In the genomic region with DNA sequence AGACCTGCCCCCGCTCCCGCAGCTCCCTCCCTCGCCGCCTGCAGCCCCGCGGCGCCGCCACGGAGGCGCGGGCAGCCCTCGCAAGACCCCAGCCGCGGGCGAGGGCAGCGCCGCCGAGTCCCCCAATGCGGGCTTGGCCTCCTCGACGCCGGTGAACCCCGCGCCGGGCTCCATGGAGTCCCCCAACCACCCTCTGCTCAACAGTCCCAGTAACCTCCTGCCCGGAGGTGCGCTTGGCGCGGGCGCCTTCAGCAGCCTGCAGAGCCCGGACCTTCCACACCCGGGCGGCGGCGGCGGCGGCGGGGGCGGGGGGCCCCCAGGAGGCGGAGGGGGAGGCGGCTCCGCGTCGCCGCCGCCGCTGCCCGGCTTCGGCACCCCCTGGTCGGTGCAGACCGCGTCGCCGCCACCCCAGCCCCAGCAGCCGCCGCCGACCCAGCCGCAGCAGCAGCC, we compare ENCODE assay signal across 8 cellular contexts. TPM values are rescaled to one million over a fixed set of nuclear protein-coding genes. Genes with fewer than 3 reads are reported as not detected.
DNase-seq lines count a peak whose midpoint lies in the region; ATAC-seq and TF ChIP-seq lines count a peak whose summit lies in the region.

No MANE protein-coding gene starts in this region.

- H3K27me3 ChIP-seq in foreskin keratinocyte (no peaks in the 10 kb centered on the region), osteoblast (ENCODE audit: insufficient read depth, low read length) (no peaks in the 10 kb centered on the region), thyroid gland (no peaks in the 10 kb centered on the region)

- TF ChIP-seq POLR2A in thyroid gland (IDR thresholded peaks at IDR 0.05) = no peak

- no peak overlapping the region for H2AFZ ChIP-seq in osteoblast (ENCODE audit: low read length)

- 0 to 5% methylated on average over 4 to 9 of the region's 58 CpGs for WGBS in thyroid gland, 2 donors

- H3K36me3 Mint-ChIP-seq in activated T-helper 1 cell treated with anti-CD3 and anti-CD28 coated beads, Interleukin-12 subunit alpha, Interleukin-12 subunit beta, Interleukin-2, Interleukin-4 antibody, amounts not matched to agents 30 ng/mL and 10 ng/mL and 1 ng/mL, durations not matched to agents 14 hours and 24 hours and 36 hours (ENCODE audit: low read depth) = peaks cover 16% of the 10 kb centered on the region

- H3K4me3 ChIP-seq in osteoblast (ENCODE audit: insufficient read depth, low read length) (peak overlapping the region; percentile 99), thyroid gland (replicated peaks in 1 of 3) (peak overlapping the region; percentile 56 to 93 (median 92))

- H3K27ac ChIP-seq in foreskin keratinocyte (peak overlapping the region; percentile 93), osteoblast (ENCODE audit: low read depth, low read length) (peak overlapping the region; percentile 99), thyroid gland (peak overlapping the region; percentile 98 to 99 (median 99))

- ATAC-seq in GM21529 (IDR thresholded peaks at IDR 0.05; ENCODE audit: unreplicated experiment) (peak; percentile 12), foreskin keratinocyte (peak; percentile 15), HG03097 (IDR thresholded peaks at IDR 0.05; ENCODE audit: low FRiP score, unreplicated experiment) (no peak)

- peaks cover 20% of the 10 kb centered on the region for H3K4me1 ChIP-seq in foreskin keratinocyte
- H3K4me1 ChIP-seq in osteoblast (ENCODE audit: insufficient read depth, low read length) = peaks cover 33% of the 10 kb centered on the region
- peaks cover 10 to 11% of the 10 kb centered on the region in 2 donors for H3K4me1 ChIP-seq in thyroid gland

- intact Hi-C loops in activated T-helper 1 cell treated with anti-CD3 and anti-CD28 coated beads, Interleukin-12 subunit alpha, Interleukin-12 subunit beta, Interleukin-2, Interleukin-4 antibody, amounts not matched to agents 30 ng/mL and 10 ng/mL and 1 ng/mL, durations not matched to agents 14 hours and 24 hours and 36 hours (cut with micrococcal nuclease) = loop anchor here (2.0 to 5.0 kb wide), 8 partner anchors 79 to 1377 kb away; partner anchors contain the start of genes BOD1L1 and TAPT1
- intact Hi-C loops in thyroid gland (cut with DNase I) = no loop called here

- peaks cover 50% of the 10 kb centered on the region for H3K79me2 ChIP-seq in osteoblast (ENCODE audit: insufficient read depth, low read length)

- no peaks in the 10 kb centered on the region for H3K9me3 Mint-ChIP-seq in activated T-helper 1 cell treated with anti-CD3 and anti-CD28 coated beads, Interleukin-12 subunit alpha, Interleukin-12 subunit beta, Interleukin-2, Interleukin-4 antibody, amounts not matched to agents 30 ng/mL and 10 ng/mL and 1 ng/mL, durations not matched to agents 14 hours and 24 hours and 36 hours

- H3K9me3 ChIP-seq in osteoblast (ENCODE audit: low read depth, low read length) (no peaks in the 10 kb centered on the region), thyroid gland (no peaks in the 10 kb centered on the region)

- no peaks in the 10 kb centered on the region for H3K27me3 Mint-ChIP-seq in activated T-helper 1 cell treated with anti-CD3 and anti-CD28 coated beads, Interleukin-12 subunit alpha, Interleukin-12 subunit beta, Interleukin-2, Interleukin-4 antibody, amounts not matched to agents 30 ng/mL and 10 ng/mL and 1 ng/mL, durations not matched to agents 14 hours and 24 hours and 36 hours (ENCODE audit: insufficient read depth)

- H3K4me2 ChIP-seq in osteoblast (ENCODE audit: insufficient read depth, low read length) = no peak overlapping the region

- H3K27ac Mint-ChIP-seq in activated T-helper 1 cell treated with anti-CD3 and anti-CD28 coated beads, Interleukin-12 subunit alpha, Interleukin-12 subunit beta, Interleukin-2, Interleukin-4 antibody, amounts not matched to agents 30 ng/mL and 10 ng/mL and 1 ng/mL, durations not matched to agents 14 hours and 24 hours and 36 hours = no peak overlapping the region

- H3K4me1 Mint-ChIP-seq in activated T-helper 1 cell treated with anti-CD3 and anti-CD28 coated beads, Interleukin-12 subunit alpha, Interleukin-12 subunit beta, Interleukin-2, Interleukin-4 antibody, amounts not matched to agents 30 ng/mL and 10 ng/mL and 1 ng/mL, durations not matched to agents 14 hours and 24 hours and 36 hours (ENCODE audit: low read depth) = peaks cover 25% of the 10 kb centered on the region

- peak; percentile 72 for DNase-seq in D341Med (ENCODE audit: low spot score)
- peak; percentile 44 for DNase-seq in M059J (ENCODE audit: low read depth)
- DNase-seq in activated T-helper 1 cell treated with anti-CD3 and anti-CD28 coated beads, Interleukin-12 subunit alpha, Interleukin-12 subunit beta, Interleukin-2, Interleukin-4 antibody, amounts not matched to agents 30 ng/mL and 10 ng/mL and 1 ng/mL, durations not matched to agents 14 hours and 24 hours and 36 hours (ENCODE audit: low spot score) = no peak
- peak in 1 of 2 donors; percentile 13 for DNase-seq in foreskin keratinocyte
- peak; percentile 88 for DNase-seq in osteoblast (ENCODE audit: insufficient read length, low spot score, missing footprints)
- DNase-seq in thyroid gland = peak; percentile 64 to 70

- peaks cover 31% of the 10 kb centered on the region for H4K20me1 ChIP-seq in osteoblast (ENCODE audit: insufficient read depth, low read length)

- TF ChIP-seq CTCF in foreskin keratinocyte (conservative IDR thresholded peaks at IDR 0.05) (no peak), osteoblast (IDR thresholded peaks at IDR 0.05; ENCODE audit: extremely low read depth, low read depth, low read length) (no peak), thyroid gland (IDR thresholded peaks at IDR 0.05) (no peak)

- H3K4me3 Mint-ChIP-seq in activated T-helper 1 cell treated with anti-CD3 and anti-CD28 coated beads, Interleukin-12 subunit alpha, Interleukin-12 subunit beta, Interleukin-2, Interleukin-4 antibody, amounts not matched to agents 30 ng/mL and 10 ng/mL and 1 ng/mL, durations not matched to agents 14 hours and 24 hours and 36 hours = peak overlapping the region; percentile 64

- H3K36me3 ChIP-seq in osteoblast (ENCODE audit: insufficient read depth, low read length) (peaks cover 15% of the 10 kb centered on the region), thyroid gland (no peaks in the 10 kb centered on the region)

RNA-seq across cellular contexts. Expression of gene CPEB2, which starts 1.2 kb away (rescaled TPM):
- total RNA-seq in M059J (2014; rRNA removed; shearing (Covaris generic)) = 5.5 and 6.2 TPM in 2 replicates
- total RNA-seq in activated T-helper 1 cell treated with anti-CD3 and anti-CD28 coated beads, Interleukin-12 subunit alpha, Interleukin-12 subunit beta, Interleukin-2, Interleukin-4 antibody, amounts not matched to agents 30 ng/mL and 10 ng/mL and 1 ng/mL, durations not matched to agents 14 hours and 24 hours and 36 hours = 16.5 and 17.2 TPM in 2 replicates
- total RNA-seq in foreskin keratinocyte (9.1 and 13.2 TPM in 2 replicates), osteoblast (23.9 and 27.7 TPM in 2 replicates), thyroid gland (10 to 100 TPM; 12.5 to 24.3 (median 16.4) TPM)
- 2.0 and 2.1 TPM in 2 replicates for polyA plus RNA-seq in foreskin keratinocyte
